13 cellular contexts compared by ENCODE assay signal in genomic region chr18:55220523-55220922, GRCh38.
DNase-seq lines count a peak whose midpoint lies in the region; ATAC-seq and TF ChIP-seq lines count a peak whose summit lies in the region.
"Had no signal": no experiment of that assay in that cellular context is flagged by ENCODE, and none has a peak within 500 bp of the region (broad histone marks: within the 10 kb centered on the region; RNA-seq: fewer than 3 reads in every experiment).

No MANE protein-coding gene starts in this region.

- no peak overlapping the region for H3K4me2 ChIP-seq in GM23338

- no peaks in the 10 kb centered on the region for H3K79me2 ChIP-seq in GM23338 (replicated peaks; ENCODE audit: insufficient read depth)

- ATAC-seq in GM18519 (IDR thresholded peaks at IDR 0.05; ENCODE audit: low FRiP score, unreplicated experiment), result peak; percentile 72
- peak; percentile 90 for ATAC-seq in GM21529 (IDR thresholded peaks at IDR 0.05; ENCODE audit: unreplicated experiment)
- peak; percentile 72 for ATAC-seq in HG03354 (IDR thresholded peaks at IDR 0.05; ENCODE audit: poor library complexity, severe bottlenecking, unreplicated experiment)
- ATAC-seq in GM23338, result no peak
- ATAC-seq: activated naive CD8-positive, alpha-beta T cell treated with anti-CD3 and anti-CD28 coated beads, Interleukin-2, amount 50 U/mL, for 24 hours; esophagus mucosa had no signal

- H3K27me3 Mint-ChIP-seq in HFFc6 (ENCODE audit: insufficient read depth) (peaks cover 1% of the 10 kb centered on the region; the same call in 1 of the 2 replicates), GM23338 (ENCODE audit: insufficient read depth, low read depth, poor library complexity) (peaks cover 3% of the 10 kb centered on the region)

- no peaks in the 10 kb centered on the region for H3K9me2 ChIP-seq in GM23338 (ENCODE audit: insufficient read depth)

- no peak overlapping the region for H3K4me3 ChIP-seq in GM23338
- H3K4me3 ChIP-seq: lung, transverse colon had no signal

- TF ChIP-seq CTCF in HFFc6 (IDR thresholded peaks at IDR 0.05) (no peak), GM23338 (conservative IDR thresholded peaks at IDR 0.05; ENCODE audit: low read depth in 2 of 2) (no peak)

- H3K36me3 ChIP-seq in GM23338 (ENCODE audit: insufficient read depth), result no peaks in the 10 kb centered on the region
- H3K36me3 ChIP-seq: transverse colon had no signal

- H3K9me3 Mint-ChIP-seq in HFFc6 (no peaks in the 10 kb centered on the region), GM23338 (no peaks in the 10 kb centered on the region)

- H3K27ac Mint-ChIP-seq in HFFc6, result no peak overlapping the region
- no peak overlapping the region for H3K27ac Mint-ChIP-seq in GM23338
- H3K27ac Mint-ChIP-seq: activated naive CD8-positive, alpha-beta T cell treated with anti-CD3 and anti-CD28 coated beads, Interleukin-2, amount 50 U/mL, for 24 hours had no signal

- H3K4me1 ChIP-seq in GM23338 (ENCODE audit: insufficient read depth), result peaks cover 11% of the 10 kb centered on the region; the same call in 1 of the 2 replicates
- H3K4me1 ChIP-seq: transverse colon had no signal

- no peak overlapping the region for H3K27ac ChIP-seq in GM23338 (ENCODE audit: low read depth)
- H3K27ac ChIP-seq: transverse colon had no signal

- no peaks in the 10 kb centered on the region for H4K20me1 ChIP-seq in GM23338 (replicated peaks; ENCODE audit: insufficient read depth)

- no peak overlapping the region for H2AFZ ChIP-seq in GM23338

- H3K4me3 Mint-ChIP-seq in HFFc6 (no peak overlapping the region), GM23338 (no peak overlapping the region)
- H3K4me3 Mint-ChIP-seq: activated naive CD8-positive, alpha-beta T cell treated with anti-CD3 and anti-CD28 coated beads, Interleukin-2, amount 50 U/mL, for 24 hours had no signal

- peaks cover 19% of the 10 kb centered on the region for H3K36me3 Mint-ChIP-seq in HFFc6 (ENCODE audit: low read depth)
- H3K36me3 Mint-ChIP-seq in GM23338 (ENCODE audit: low read depth), result no peaks in the 10 kb centered on the region

- DNase-seq in germinal center (ENCODE audit: low spot score), result peak; percentile 11
- no peak for DNase-seq in HFFc6
- DNase-seq in activated CD4-positive, alpha-beta T cell treated with anti-CD3 and anti-CD28 coated beads for 1 hour, result no peak
- DNase-seq in GM23338 (ENCODE audit: low spot score), result no peak
- DNase-seq in NCI-H2227 treated with DMSO at 0.1 percent for 48 hours (lab: John Stamatoyannopoulos, UW), result no peak
- DNase-seq: activated naive CD8-positive, alpha-beta T cell treated with anti-CD3 and anti-CD28 coated beads, Interleukin-2, amount 50 U/mL, for 24 hours; NCI-H446 treated with DMSO at 0.1 percent for 48 hours; transverse colon had no signal

- H3K27me3 ChIP-seq in GM23338 (ENCODE audit: insufficient read depth), result no peaks in the 10 kb centered on the region
- H3K27me3 ChIP-seq: transverse colon had no signal

- H3K4me1 Mint-ChIP-seq in HFFc6 (ENCODE audit: low read depth), result peaks cover 19% of the 10 kb centered on the region
- peaks cover 9% of the 10 kb centered on the region for H3K4me1 Mint-ChIP-seq in GM23338
- H3K4me1 Mint-ChIP-seq: activated naive CD8-positive, alpha-beta T cell treated with anti-CD3 and anti-CD28 coated beads, Interleukin-2, amount 50 U/mL, for 24 hours had no signal

- no peaks in the 10 kb centered on the region for H3F3A ChIP-seq in GM23338 (replicated peaks; ENCODE audit: low read depth)

TF ChIP-seq in GM23338, 12 proteins besides CTCF, POLR2A, EP300 and RAD21:
- TF ChIP-seq REST (IDR thresholded peaks at IDR 0.05; ENCODE audit: unreplicated experiment), result no peak
